14 cellular contexts compared by ENCODE assay signal in genomic region chr11:60457576-60457975, GRCh38. TPM values are rescaled to one million over a fixed set of nuclear protein-coding genes. Genes with fewer than 3 reads are reported as not detected.
DNase-seq lines count a peak whose midpoint lies in the region; ATAC-seq and TF ChIP-seq lines count a peak whose summit lies in the region.
"Had no signal": no experiment of that assay in that cellular context is flagged by ENCODE, and none has a peak within 500 bp of the region (broad histone marks: within the 10 kb centered on the region; RNA-seq: fewer than 3 reads in every experiment).

No MANE protein-coding gene starts in this region.

- DNase-seq in GM10266 (ENCODE audit: extremely low spot score) (peak; percentile 39), hypothalamus (lab: John Stamatoyannopoulos, UW) (no peak)
- DNase-seq in activated CD4-positive, alpha-beta memory T cell treated with anti-CD3 and anti-CD28 coated beads for 36 hours = no peak
- DNase-seq in activated CD4-positive, alpha-beta T cell treated with anti-CD3 and anti-CD28 coated beads, Interleukin-2, amount 50 U/mL, for 4 hours = no peak
- no peak for DNase-seq in activated T-helper 2 cell treated with anti-CD3 and anti-CD28 coated beads, Interferon-gamma antibody, Interleukin-2, Interleukin-4, amounts not matched to agents 10 μg/mL and 5 μg/mL and 100 μg/mL, durations not matched to agents 14 hours and 24 hours and 36 hours (ENCODE audit: low spot score)
- DNase-seq: activated effector memory CD4-positive, alpha-beta T cell treated with Interleukin-2 at 50 U/mL for 16 hours; cerebellar nuclear complex; left lung; nucleus accumbens; OCI-M1 had no signal

- intact Hi-C loops in activated CD4-positive, alpha-beta memory T cell treated with anti-CD3 and anti-CD28 coated beads for 36 hours (cut with micrococcal nuclease) = no loop called here
- intact Hi-C loops in activated T-helper 2 cell treated with anti-CD3 and anti-CD28 coated beads, Interferon-gamma antibody, Interleukin-2, Interleukin-4, amounts not matched to agents 10 μg/mL and 5 μg/mL and 100 μg/mL, durations not matched to agents 14 hours and 24 hours and 36 hours (cut with micrococcal nuclease) = no loop called here

- CTCF ChIA-PET in activated CD4-positive, alpha-beta memory T cell treated with anti-CD3 and anti-CD28 coated beads for 36 hours (lab: Charles Lee) = interaction anchor here (0.8 to 1.2 kb wide), 2 partner anchors 91 to 191 kb away, joined by 3 to 4 read pairs; no protein-coding TSS in a partner anchor

- ATAC-seq in GM19328 (IDR thresholded peaks at IDR 0.05; ENCODE audit: unreplicated experiment) (peak; percentile 36), HG02798 (IDR thresholded peaks at IDR 0.05; ENCODE audit: poor library complexity, unreplicated experiment) (peak; percentile 48)
- ATAC-seq: left lung had no signal

- no peak for TF ChIP-seq CTCF in GM10266 (IDR thresholded peaks at IDR 0.05; ENCODE audit: control insufficient read depth, insufficient read depth, low read depth, missing control alignments)

- peaks cover 42 to 53% (median 52%) of the 10 kb centered on the region in 3 donors for H3K4me1 Mint-ChIP-seq in IgD-negative memory B cell
- H3K4me1 Mint-ChIP-seq in activated CD4-positive, alpha-beta memory T cell treated with anti-CD3 and anti-CD28 coated beads for 36 hours (ENCODE audit: low read depth) = peaks cover 15% of the 10 kb centered on the region
- no peaks in the 10 kb centered on the region for H3K4me1 Mint-ChIP-seq in activated T-helper 2 cell treated with anti-CD3 and anti-CD28 coated beads, Interferon-gamma antibody, Interleukin-2, Interleukin-4, amounts not matched to agents 10 μg/mL and 5 μg/mL and 100 μg/mL, durations not matched to agents 14 hours and 24 hours and 36 hours (ENCODE audit: low read depth)

- no peaks in the 10 kb centered on the region for H3K27me3 Mint-ChIP-seq in IgD-negative memory B cell
- peaks cover 3% of the 10 kb centered on the region for H3K27me3 Mint-ChIP-seq in activated CD4-positive, alpha-beta memory T cell treated with anti-CD3 and anti-CD28 coated beads for 36 hours
- peaks cover 16% of the 10 kb centered on the region for H3K27me3 Mint-ChIP-seq in activated T-helper 2 cell treated with anti-CD3 and anti-CD28 coated beads, Interferon-gamma antibody, Interleukin-2, Interleukin-4, amounts not matched to agents 10 μg/mL and 5 μg/mL and 100 μg/mL, durations not matched to agents 14 hours and 24 hours and 36 hours (ENCODE audit: low read depth)

- H3K36me3 Mint-ChIP-seq in IgD-negative memory B cell = peaks cover 21% of the 10 kb centered on the region
- no peaks in the 10 kb centered on the region for H3K36me3 Mint-ChIP-seq in activated CD4-positive, alpha-beta memory T cell treated with anti-CD3 and anti-CD28 coated beads for 36 hours
- H3K36me3 Mint-ChIP-seq in activated T-helper 2 cell treated with anti-CD3 and anti-CD28 coated beads, Interferon-gamma antibody, Interleukin-2, Interleukin-4, amounts not matched to agents 10 μg/mL and 5 μg/mL and 100 μg/mL, durations not matched to agents 14 hours and 24 hours and 36 hours (ENCODE audit: low read depth) = no peaks in the 10 kb centered on the region

- peak overlapping the region; percentile 83 to 95 (median 95) for H3K27ac Mint-ChIP-seq in IgD-negative memory B cell
- H3K27ac Mint-ChIP-seq in activated CD4-positive, alpha-beta memory T cell treated with anti-CD3 and anti-CD28 coated beads for 36 hours = no peak overlapping the region
- H3K27ac Mint-ChIP-seq in activated T-helper 2 cell treated with anti-CD3 and anti-CD28 coated beads, Interferon-gamma antibody, Interleukin-2, Interleukin-4, amounts not matched to agents 10 μg/mL and 5 μg/mL and 100 μg/mL, durations not matched to agents 14 hours and 24 hours and 36 hours = no peak overlapping the region

- H3K9me3 Mint-ChIP-seq in IgD-negative memory B cell = no peaks in the 10 kb centered on the region
- H3K9me3 Mint-ChIP-seq in activated CD4-positive, alpha-beta memory T cell treated with anti-CD3 and anti-CD28 coated beads for 36 hours = no peaks in the 10 kb centered on the region
- no peaks in the 10 kb centered on the region for H3K9me3 Mint-ChIP-seq in activated T-helper 2 cell treated with anti-CD3 and anti-CD28 coated beads, Interferon-gamma antibody, Interleukin-2, Interleukin-4, amounts not matched to agents 10 μg/mL and 5 μg/mL and 100 μg/mL, durations not matched to agents 14 hours and 24 hours and 36 hours

- H3K4me3 Mint-ChIP-seq in IgD-negative memory B cell = peak overlapping the region; percentile 97 to 100 (median 99)
- no peak overlapping the region for H3K4me3 Mint-ChIP-seq in activated CD4-positive, alpha-beta memory T cell treated with anti-CD3 and anti-CD28 coated beads for 36 hours
- no peak overlapping the region for H3K4me3 Mint-ChIP-seq in activated T-helper 2 cell treated with anti-CD3 and anti-CD28 coated beads, Interferon-gamma antibody, Interleukin-2, Interleukin-4, amounts not matched to agents 10 μg/mL and 5 μg/mL and 100 μg/mL, durations not matched to agents 14 hours and 24 hours and 36 hours (ENCODE audit: low read depth)

- POLR2A ChIA-PET in activated CD4-positive, alpha-beta memory T cell treated with anti-CD3 and anti-CD28 coated beads for 36 hours (lab: Charles Lee) = no interaction called here

RNA-seq across cellular contexts. Expression of gene MS4A1, which starts 1.9 kb away (rescaled TPM):
- 845 TPM for polyA plus RNA-seq in IgD-negative memory B cell
- total RNA-seq in activated CD4-positive, alpha-beta memory T cell treated with anti-CD3 and anti-CD28 coated beads for 36 hours = not detected
- 0.25 and 0.37 TPM in 2 replicates for total RNA-seq in activated T-helper 2 cell treated with anti-CD3 and anti-CD28 coated beads, Interferon-gamma antibody, Interleukin-2, Interleukin-4, amounts not matched to agents 10 μg/mL and 5 μg/mL and 100 μg/mL, durations not matched to agents 14 hours and 24 hours and 36 hours

RNA-seq across cellular contexts. Expression of gene MS4A5, which starts 28.2 kb away (rescaled TPM):
- polyA plus RNA-seq in IgD-negative memory B cell = not detected
- not detected for total RNA-seq in activated CD4-positive, alpha-beta memory T cell treated with anti-CD3 and anti-CD28 coated beads for 36 hours
- total RNA-seq in activated T-helper 2 cell treated with anti-CD3 and anti-CD28 coated beads, Interferon-gamma antibody, Interleukin-2, Interleukin-4, amounts not matched to agents 10 μg/mL and 5 μg/mL and 100 μg/mL, durations not matched to agents 14 hours and 24 hours and 36 hours = not detected in 2 replicates
- total RNA-seq: left lung, suprapubic skin had no signal

RNA-seq across cellular contexts. Expression of gene MS4A12, which starts 35.0 kb away (rescaled TPM):
- polyA plus RNA-seq in IgD-negative memory B cell = not detected
- not detected for total RNA-seq in activated CD4-positive, alpha-beta memory T cell treated with anti-CD3 and anti-CD28 coated beads for 36 hours
- total RNA-seq in activated T-helper 2 cell treated with anti-CD3 and anti-CD28 coated beads, Interferon-gamma antibody, Interleukin-2, Interleukin-4, amounts not matched to agents 10 μg/mL and 5 μg/mL and 100 μg/mL, durations not matched to agents 14 hours and 24 hours and 36 hours = not detected in 2 replicates
- total RNA-seq: left lung, suprapubic skin had no signal

RNA-seq across cellular contexts. Expression of gene MS4A13, which starts 57.6 kb away (rescaled TPM):
- polyA plus RNA-seq in IgD-negative memory B cell = not detected
- total RNA-seq in activated CD4-positive, alpha-beta memory T cell treated with anti-CD3 and anti-CD28 coated beads for 36 hours = not detected
- total RNA-seq in activated T-helper 2 cell treated with anti-CD3 and anti-CD28 coated beads, Interferon-gamma antibody, Interleukin-2, Interleukin-4, amounts not matched to agents 10 μg/mL and 5 μg/mL and 100 μg/mL, durations not matched to agents 14 hours and 24 hours and 36 hours = not detected in 2 replicates
- total RNA-seq: left lung, suprapubic skin had no signal

Comparison
In these comparisons a context has a peak if more than half of its experiments do, and no peak if none do; other contexts are left out.
1. H3K27ac Mint-ChIP-seq: peak in IgD-negative memory B cell (3 of 3); none in activated CD4-positive, alpha-beta memory T cell treated with anti-CD3 and anti-CD28 coated beads for 36 hours (single experiment) and activated T-helper 2 cell treated with anti-CD3 and anti-CD28 coated beads, Interferon-gamma antibody, Interleukin-2, Interleukin-4, amounts not matched to agents 10 μg/mL and 5 μg/mL and 100 μg/mL, durations not matched to agents 14 hours and 24 hours and 36 hours (single experiment).
2. H3K4me3 Mint-ChIP-seq: peak in IgD-negative memory B cell (4 of 4); none in activated CD4-positive, alpha-beta memory T cell treated with anti-CD3 and anti-CD28 coated beads for 36 hours (single experiment) and activated T-helper 2 cell treated with anti-CD3 and anti-CD28 coated beads, Interferon-gamma antibody, Interleukin-2, Interleukin-4, amounts not matched to agents 10 μg/mL and 5 μg/mL and 100 μg/mL, durations not matched to agents 14 hours and 24 hours and 36 hours (single experiment).